ENCODE assay signal across 8 cellular contexts in genomic region chr6:27133281-27134227, GRCh38.
A peak's percentile ranks its signal among the peaks of the same experiment; 100 is the strongest.
DNase-seq lines count a peak whose midpoint lies in the region; ATAC-seq, FAIRE-seq and TF ChIP-seq lines count a peak whose summit lies in the region.

No MANE protein-coding gene starts in this region.

- peaks cover 8% of the 10 kb centered on the region for H3K4me1 Mint-ChIP-seq in Calu3 (ENCODE audit: low read depth, unreplicated experiment)
- peaks cover 40% of the 10 kb centered on the region for H3K4me1 Mint-ChIP-seq in activated CD4-positive, alpha-beta T cell treated with anti-CD3 and anti-CD28 coated beads, Interleukin-2, amount 10 ng/mL, durations not matched to agents 24 days and 14 days

- no peak for ATAC-seq in GM21526 (IDR thresholded peaks at IDR 0.05; ENCODE audit: low FRiP score, unreplicated experiment)

- 0 to 1% methylated on average over 30 to 43 of the region's 43 CpGs for WGBS in mesodermal cell (ENCODE audit: insufficient coverage in 2 of 2), 2 experiments
- 4 to 13% (median 5%) methylated on average over 43 of the region's 43 CpGs for WGBS in stomach, 5 donors

- peaks cover 0 to 5% (median 0%) of the 10 kb centered on the region in 3 donors for H3K27me3 ChIP-seq in stomach

- no peak for FAIRE-seq in H54 (lab: Jason Lieb, UNC)

- CTCF ChIA-PET in Calu3 (lab: Charles Lee), result interaction anchor here (0.9 to 3.0 kb wide), 6 partner anchors 11 to 792 kb away, joined by 3 to 10 read pairs (median 4); a partner anchor contains a TSS

- no peak for TF ChIP-seq CTCF in Calu3 (IDR thresholded peaks at IDR 0.05; ENCODE audit: unreplicated experiment)
- no peak for TF ChIP-seq CTCF in stomach (IDR thresholded peaks at IDR 0.05)

- no peak overlapping the region for H3K4me3 Mint-ChIP-seq in Calu3 (ENCODE audit: low read depth, unreplicated experiment)
- no peak overlapping the region for H3K4me3 Mint-ChIP-seq in activated CD4-positive, alpha-beta T cell treated with anti-CD3 and anti-CD28 coated beads, Interleukin-2, amount 10 ng/mL, durations not matched to agents 24 days and 14 days

- TF ChIP-seq POLR2A in H54 (IDR thresholded peaks at IDR 0.05; ENCODE audit: low read depth, low read length), result peak; percentile 88
- peak in 1 of 4 donors; percentile 18 for TF ChIP-seq POLR2A in stomach (IDR thresholded peaks at IDR 0.05)

- peak; percentile 73 for DNase-seq in Calu3
- DNase-seq in H54 (ENCODE audit: insufficient read length, low spot score), result no peak
- peak; percentile 59 for DNase-seq in NCI-H510A treated with DMSO at 0.1 percent for 48 hours (lab: John Stamatoyannopoulos, UW)
- DNase-seq in activated CD4-positive, alpha-beta T cell treated with anti-CD3 and anti-CD28 coated beads, Interleukin-2, amount 10 ng/mL, durations not matched to agents 24 days and 14 days, result peak; percentile 94
- DNase-seq in effector CD4-positive, alpha-beta T cell, result peak; percentile 63
- peak; percentile 72 for DNase-seq in stomach

- H3K27ac ChIP-seq in mesodermal cell (ENCODE audit: low read depth, low read length, severe bottlenecking) (peak overlapping the region; percentile 97), stomach (peak overlapping the region; percentile 83 to 96 (median 90))

- intact Hi-C loops in Calu3 (cut with micrococcal nuclease; ENCODE audit: unreplicated experiment) (loop anchor here (5.0 to 10.0 kb wide), 3 partner anchors 759 to 861 kb away; a partner anchor contains a TSS), stomach (cut with DNase I; ENCODE audit: low total_unique reads) (no loop called here)
- intact Hi-C loops in activated CD4-positive, alpha-beta T cell treated with anti-CD3 and anti-CD28 coated beads, Interleukin-2, amount 10 ng/mL, durations not matched to agents 24 days and 14 days (cut with micrococcal nuclease), result loop anchor here (2.0 to 5.0 kb wide), 7 partner anchors 739 to 1107 kb away; a partner anchor contains a TSS

- H3K4me1 ChIP-seq in mesodermal cell (ENCODE audit: control insufficient read depth, insufficient read depth, low read length, poor library complexity, severe bottlenecking), result no peaks in the 10 kb centered on the region
- H3K4me1 ChIP-seq in stomach, result peaks cover 0 to 37% (median 18%) of the 10 kb centered on the region in 4 donors

- peaks cover 6% of the 10 kb centered on the region for H3K36me3 Mint-ChIP-seq in Calu3 (ENCODE audit: insufficient read depth, unreplicated experiment)
- peaks cover 4% of the 10 kb centered on the region for H3K36me3 Mint-ChIP-seq in activated CD4-positive, alpha-beta T cell treated with anti-CD3 and anti-CD28 coated beads, Interleukin-2, amount 10 ng/mL, durations not matched to agents 24 days and 14 days (ENCODE audit: low read depth)

- no peaks in the 10 kb centered on the region for H3K36me3 ChIP-seq in mesodermal cell (ENCODE audit: control insufficient read depth, insufficient read depth, low read length)
- no peaks in the 10 kb centered on the region for H3K36me3 ChIP-seq in stomach

- H3K9me3 ChIP-seq in mesodermal cell (ENCODE audit: control insufficient read depth, low read length), result no peaks in the 10 kb centered on the region
- H3K9me3 ChIP-seq in stomach, result no peaks in the 10 kb centered on the region

- H3K27ac Mint-ChIP-seq in Calu3 (ENCODE audit: unreplicated experiment), result no peak overlapping the region
- no peak overlapping the region for H3K27ac Mint-ChIP-seq in activated CD4-positive, alpha-beta T cell treated with anti-CD3 and anti-CD28 coated beads, Interleukin-2, amount 10 ng/mL, durations not matched to agents 24 days and 14 days

- H3K27me3 Mint-ChIP-seq in Calu3 (ENCODE audit: unreplicated experiment), result no peaks in the 10 kb centered on the region
- H3K27me3 Mint-ChIP-seq in activated CD4-positive, alpha-beta T cell treated with anti-CD3 and anti-CD28 coated beads, Interleukin-2, amount 10 ng/mL, durations not matched to agents 24 days and 14 days, result no peaks in the 10 kb centered on the region

- H3K9me3 Mint-ChIP-seq in Calu3 (ENCODE audit: low read depth, unreplicated experiment), result no peaks in the 10 kb centered on the region
- H3K9me3 Mint-ChIP-seq in activated CD4-positive, alpha-beta T cell treated with anti-CD3 and anti-CD28 coated beads, Interleukin-2, amount 10 ng/mL, durations not matched to agents 24 days and 14 days, result no peaks in the 10 kb centered on the region

- TSS peak; percentile 95 for BruUV-seq in Calu3 (replicated peaks; lab: Mats Ljungman, UMichigan)

- peak overlapping the region; percentile 71 for H3K4me3 ChIP-seq in mesodermal cell (ENCODE audit: extremely low read depth, insufficient read depth, low read length, poor library complexity, severe bottlenecking)
- H3K4me3 ChIP-seq in stomach, result peak overlapping the region; percentile 47 to 58 (median 54)

- no peak for TF ChIP-seq EP300 in stomach (IDR thresholded peaks at IDR 0.05)
